8 cellular contexts compared by ENCODE assay signal in the genomic region with DNA sequence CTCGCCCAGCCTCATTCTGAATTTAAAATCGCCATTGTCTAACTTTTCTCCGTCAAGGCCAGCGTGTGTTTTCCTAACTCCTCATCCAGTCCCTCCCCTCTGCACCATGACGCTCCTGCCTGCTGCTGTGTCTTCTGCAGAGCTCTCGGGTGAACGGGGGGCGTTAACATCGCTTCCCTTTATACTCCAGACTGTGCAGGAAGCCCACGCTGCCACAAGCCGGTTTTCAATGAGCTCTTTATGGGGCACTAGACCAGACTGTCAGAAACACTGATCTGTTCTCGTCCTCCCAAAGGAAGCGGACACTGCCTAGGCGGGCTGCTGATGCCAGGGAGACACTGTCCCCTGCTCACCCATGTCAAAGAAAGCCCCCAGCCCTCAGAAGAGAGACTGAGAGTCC. TPM values are rescaled to one million over a fixed set of nuclear protein-coding genes. Genes with fewer than 3 reads are reported as not detected.
DNase-seq lines count a peak whose midpoint lies in the region; ATAC-seq and TF ChIP-seq lines count a peak whose summit lies in the region.

No MANE protein-coding gene starts in this region.

- H3K4me2 ChIP-seq in PC-3 (ENCODE audit: low read length) = no peak overlapping the region

- no peaks in the 10 kb centered on the region for H3K36me3 ChIP-seq in neuron (ENCODE audit: insufficient read depth, low read length)
- H3K36me3 ChIP-seq in PC-3 (ENCODE audit: low read depth, low read length) = no peaks in the 10 kb centered on the region

- no peaks in the 10 kb centered on the region for H3K9me3 Mint-ChIP-seq in activated naive CD8-positive, alpha-beta T cell treated with anti-CD3 and anti-CD28 coated beads for 36 hours

- no peaks in the 10 kb centered on the region for H3K27me3 ChIP-seq in neuron (ENCODE audit: insufficient read depth, low read length)
- no peaks in the 10 kb centered on the region for H3K27me3 ChIP-seq in PC-3 (ENCODE audit: low read length)

- ATAC-seq in GM18870 (IDR thresholded peaks at IDR 0.05; ENCODE audit: unreplicated experiment) (peak; percentile 3), HG03457 (IDR thresholded peaks at IDR 0.05; ENCODE audit: unreplicated experiment) (peak; percentile 4), PC-3 (no peak), left lobe of liver (no peak)

- POLR2A ChIA-PET in PC-3 (lab: Charles Lee; ENCODE audit: unreplicated experiment) = interaction anchor here (0.6 kb wide), 1 partner anchor 628 kb away, joined by 3 read pairs; no protein-coding TSS in a partner anchor

- H4K20me1 ChIP-seq in PC-3 (ENCODE audit: low read length) = no peaks in the 10 kb centered on the region

- no peaks in the 10 kb centered on the region for H3K79me2 ChIP-seq in PC-3 (ENCODE audit: low read length)

- H3K9me2 ChIP-seq in PC-3 (replicated peaks; ENCODE audit: low read length) = no peaks in the 10 kb centered on the region

- DNase-seq in activated naive CD8-positive, alpha-beta T cell treated with anti-CD3 and anti-CD28 coated beads for 36 hours = no peak
- DNase-seq in PC-3 (no peak), left lobe of liver (ENCODE audit: low spot score) (no peak)
- DNase-seq in activated CD4-positive, alpha-beta T cell treated with anti-CD3 and anti-CD28 coated beads for 4 hours = no peak
- no peak for DNase-seq in effector CD8-positive, alpha-beta T cell (lab: John Stamatoyannopoulos, UW)

- CTCF ChIA-PET in PC-3 (lab: Charles Lee) = no interaction called here

- peaks cover 12% of the 10 kb centered on the region for H3K4me1 Mint-ChIP-seq in activated naive CD8-positive, alpha-beta T cell treated with anti-CD3 and anti-CD28 coated beads for 36 hours

- peaks cover 2% of the 10 kb centered on the region for H3K36me3 Mint-ChIP-seq in activated naive CD8-positive, alpha-beta T cell treated with anti-CD3 and anti-CD28 coated beads for 36 hours

- H3K4me1 ChIP-seq in neuron (ENCODE audit: insufficient read depth, low read length) (peaks cover 12% of the 10 kb centered on the region), PC-3 (ENCODE audit: insufficient read depth, low read length) (peaks cover 5% of the 10 kb centered on the region)

- H3F3A ChIP-seq in PC-3 (ENCODE audit: low read length, unreplicated experiment) = no peaks in the 10 kb centered on the region

- no peak overlapping the region for H3K4me3 Mint-ChIP-seq in activated naive CD8-positive, alpha-beta T cell treated with anti-CD3 and anti-CD28 coated beads for 36 hours

- no peak overlapping the region for H3K9ac ChIP-seq in PC-3 (ENCODE audit: low read length)

- intact Hi-C loops in PC-3 (cut with micrococcal nuclease) = no loop called here

- BruUV-seq in PC-3 (replicated peaks; lab: Mats Ljungman, UMichigan) = no TSS peak

- H3K4me3 ChIP-seq in neuron (ENCODE audit: low read length) (peak overlapping the region; percentile 12), PC-3 (ENCODE audit: low read length) (no peak overlapping the region)

- no peaks in the 10 kb centered on the region for H3K9me3 ChIP-seq in neuron (ENCODE audit: low read length)
- no peaks in the 10 kb centered on the region for H3K9me3 ChIP-seq in PC-3 (ENCODE audit: low read length)

- H2AFZ ChIP-seq in neuron (ENCODE audit: low read depth, low read length) (peak overlapping the region; percentile 72), PC-3 (ENCODE audit: low read length) (no peak overlapping the region)

- TF ChIP-seq CTCF in PC-3 (conservative IDR thresholded peaks at IDR 0.05; ENCODE audit: low read depth, low read length) = no peak

- no peaks in the 10 kb centered on the region for H3K27me3 Mint-ChIP-seq in activated naive CD8-positive, alpha-beta T cell treated with anti-CD3 and anti-CD28 coated beads for 36 hours

- no peak overlapping the region for H3K27ac ChIP-seq in PC-3 (ENCODE audit: low read length)

- peak overlapping the region; percentile 39 for H3K27ac Mint-ChIP-seq in activated naive CD8-positive, alpha-beta T cell treated with anti-CD3 and anti-CD28 coated beads for 36 hours

RNA-seq across cellular contexts. Expression of a gene that starts 13.3 kb away (rescaled TPM):
- total RNA-seq in activated naive CD8-positive, alpha-beta T cell treated with anti-CD3 and anti-CD28 coated beads for 36 hours = under 1 TPM in 1 of 2 experiments, not detected in 1; 0.36 TPM
- total RNA-seq in PC-3 (2014; rRNA removed) = not detected in 2 replicates
- not detected for total RNA-seq in left lobe of liver

RNA-seq across cellular contexts. Expression of a gene that starts 20.5 kb away (rescaled TPM):
- total RNA-seq in activated naive CD8-positive, alpha-beta T cell treated with anti-CD3 and anti-CD28 coated beads for 36 hours = 10 to 100 TPM; 20.7 to 22.2 TPM
- total RNA-seq in PC-3 (2014; rRNA removed) (52.3 and 74.8 TPM in 2 replicates), left lobe of liver (8.9 TPM)

RNA-seq across cellular contexts. Expression of a gene that starts 27.7 kb away (rescaled TPM):
- total RNA-seq in activated naive CD8-positive, alpha-beta T cell treated with anti-CD3 and anti-CD28 coated beads for 36 hours = 10 to 100 TPM; 37.7 to 38.4 TPM
- total RNA-seq in PC-3 (2014; rRNA removed) (64.7 and 77.3 TPM in 2 replicates), left lobe of liver (9.8 TPM)

RNA-seq across cellular contexts. Expression of a gene that starts 56.8 kb away (rescaled TPM):
- total RNA-seq in activated naive CD8-positive, alpha-beta T cell treated with anti-CD3 and anti-CD28 coated beads for 36 hours = under 1 TPM; 0.33 to 0.62 TPM
- total RNA-seq in PC-3 (2014; rRNA removed) (0.40 and 0.62 TPM in 2 replicates), left lobe of liver (5.0 TPM)

RNA-seq across cellular contexts. Expression of a gene that starts 59.2 kb away (rescaled TPM):
- total RNA-seq in activated naive CD8-positive, alpha-beta T cell treated with anti-CD3 and anti-CD28 coated beads for 36 hours = under 1 TPM; 0.36 to 0.66 TPM
- total RNA-seq in PC-3 (2014; rRNA removed) (0.86 and 2.5 TPM in 2 replicates), left lobe of liver (0.15 TPM)

Comparison
In these comparisons a context has a peak if more than half of its experiments do, and no peak if none do; other contexts are left out.
1. ATAC-seq: peak in GM18870 (single experiment) and HG03457 (single experiment); none in PC-3 (single experiment) and left lobe of liver (single experiment).